1 cellular context compared by ENCODE assay signal in genomic region chr22:50569896-50570535, GRCh38.
TF ChIP-seq lines count a peak whose summit lies in the region.

No MANE protein-coding gene starts in this region.

TF ChIP-seq in IMR-90, 13 proteins besides CTCF, POLR2A, EP300 and RAD21:
- TF ChIP-seq, protein P1, sequence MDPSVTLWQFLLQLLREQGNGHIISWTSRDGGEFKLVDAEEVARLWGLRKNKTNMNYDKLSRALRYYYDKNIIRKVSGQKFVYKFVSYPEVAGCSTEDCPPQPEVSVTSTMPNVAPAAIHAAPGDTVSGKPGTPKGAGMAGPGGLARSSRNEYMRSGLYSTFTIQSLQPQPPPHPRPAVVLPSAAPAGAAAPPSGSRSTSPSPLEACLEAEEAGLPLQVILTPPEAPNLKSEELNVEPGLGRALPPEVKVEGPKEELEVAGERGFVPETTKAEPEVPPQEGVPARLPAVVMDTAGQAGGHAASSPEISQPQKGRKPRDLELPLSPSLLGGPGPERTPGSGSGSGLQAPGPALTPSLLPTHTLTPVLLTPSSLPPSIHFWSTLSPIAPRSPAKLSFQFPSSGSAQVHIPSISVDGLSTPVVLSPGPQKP (IDR thresholded peaks at IDR 0.05; ENCODE audit: borderline replicate concordance, low read depth, low read length): no peak
- TF ChIP-seq CEBPB (IDR thresholded peaks at IDR 0.05; ENCODE audit: low read depth, low read length): no peak
- no peak for TF ChIP-seq FOS (IDR thresholded peaks at IDR 0.05; ENCODE audit: low read depth, low read length)
- TF ChIP-seq NFE2L2 (IDR thresholded peaks at IDR 0.05; ENCODE audit: low read depth, low read length): no peak
- TF ChIP-seq SMC3 (IDR thresholded peaks at IDR 0.05; ENCODE audit: low read depth, low read length): no peak
- TF ChIP-seq RCOR1 (IDR thresholded peaks at IDR 0.05; ENCODE audit: insufficient replicate concordance, low read length): no peak
- no peak for TF ChIP-seq BHLHE40 (IDR thresholded peaks at IDR 0.05; ENCODE audit: low read depth, low read length)
- no peak for TF ChIP-seq RFX5 (IDR thresholded peaks at IDR 0.05; ENCODE audit: low read depth, low read length)
- TF ChIP-seq MXI1 (IDR thresholded peaks at IDR 0.05; ENCODE audit: borderline replicate concordance, low read depth, low read length): no peak
- no peak for TF ChIP-seq USF2 (IDR thresholded peaks at IDR 0.05; ENCODE audit: low read depth, low read length)
- no peak for TF ChIP-seq CHD1 (IDR thresholded peaks at IDR 0.05; ENCODE audit: low read depth, low read length)
- no peak for TF ChIP-seq MAZ (IDR thresholded peaks at IDR 0.05; ENCODE audit: borderline replicate concordance, low read depth, low read length)
